ENCODE assay signal across 17 cellular contexts in genomic region chr7:142554555-142555532, GRCh38.
A peak's percentile ranks its signal among the peaks of the same experiment; 100 is the strongest.
DNase-seq lines count a peak whose midpoint lies in the region; ATAC-seq and TF ChIP-seq lines count a peak whose summit lies in the region.
"Had no signal": no experiment of that assay in that cellular context is flagged by ENCODE, and none has a peak within 500 bp of the region (broad histone marks: within the 10 kb centered on the region; RNA-seq: fewer than 3 reads in every experiment).

No MANE protein-coding gene starts in this region.

- peak overlapping the region; percentile 81 to 83 for H2BK12ac ChIP-seq in mesenchymal stem cell (ENCODE audit: low read length in 2 of 2)

- peak overlapping the region; percentile 36 to 89 for H4K8ac ChIP-seq in IMR-90 (ENCODE audit: low read depth in 2 of 2, low read length in 2 of 2)
- H4K8ac ChIP-seq in mesenchymal stem cell (ENCODE audit: low read length): no peak overlapping the region

- WGBS in IMR-90 (ENCODE audit: extremely low coverage in 2 of 2, insufficient read length in 1 of 2), 2 experiments: no CpG with 5 or more reads among the region's 10 CpGs
- 89% methylated on average over 5 of the region's 10 CpGs for WGBS in mesenchymal stem cell
- 40% methylated on average over 9 of the region's 10 CpGs for WGBS in right lobe of liver (ENCODE audit: insufficient coverage, low coverage, low lambda C conversion rate, missing lambda C conversion rate)
- 92 to 95% methylated on average over 6 to 9 of the region's 10 CpGs for WGBS in endodermal cell (ENCODE audit: insufficient coverage in 1 of 2, insufficient read length in 1 of 2), 2 experiments

- H2BK20ac ChIP-seq in IMR-90 (ENCODE audit: low read depth, low read length): peak overlapping the region; percentile 99

- H3K36me3 ChIP-seq in IMR-90 (ENCODE audit: control insufficient read depth, insufficient read depth, low read length) (no peaks in the 10 kb centered on the region), mesenchymal stem cell (ENCODE audit: control insufficient read depth in 1 of 2, insufficient read depth in 2 of 2, low read depth in 1 of 2, low read length in 2 of 2) (no peaks in the 10 kb centered on the region), right lobe of liver (no peaks in the 10 kb centered on the region), endodermal cell (ENCODE audit: control insufficient read depth, insufficient read depth, low read length) (no peaks in the 10 kb centered on the region)

- CTCF ChIA-PET in IMR-90 (lab: Yijun Ruan, JAX): interaction anchor here (0.8 to 1.6 kb wide), 3 partner anchors 14 to 33 kb away, joined by 4 to 6 read pairs (median 5); no protein-coding TSS in a partner anchor
- CTCF ChIA-PET in activated CD4-positive, alpha-beta memory T cell treated with anti-CD3 and anti-CD28 coated beads, Interleukin-2, amount 10 ng/mL, durations not matched to agents 7 days and 5 days (lab: Charles Lee): interaction anchor here (1.9 to 2.0 kb wide), 2 partner anchors 19 to 33 kb away, joined by 5 to 7 read pairs; no protein-coding TSS in a partner anchor

- peak overlapping the region; percentile 73 for H3K14ac ChIP-seq in IMR-90 (replicated peaks; ENCODE audit: low read depth, low read length)
- no peak overlapping the region for H3K14ac ChIP-seq in mesenchymal stem cell (ENCODE audit: low read length in 2 of 2)

- H3K4me1 Mint-ChIP-seq in activated CD4-positive, alpha-beta memory T cell treated with anti-CD3 and anti-CD28 coated beads, Interleukin-2, amount 10 ng/mL, durations not matched to agents 7 days and 5 days: peaks cover 35% of the 10 kb centered on the region
- no peaks in the 10 kb centered on the region for H3K4me1 Mint-ChIP-seq in endodermal cell
- H3K4me1 Mint-ChIP-seq: activated B cell treated with CpG ODN at 0.5 μM for 24 hours had no signal

- H3K9me3 ChIP-seq in IMR-90 (ENCODE audit: control insufficient read depth, insufficient read depth, low read length): no peaks in the 10 kb centered on the region
- no peaks in the 10 kb centered on the region for H3K9me3 ChIP-seq in mesenchymal stem cell (ENCODE audit: control insufficient read depth, low read length)
- H3K9me3 ChIP-seq in right lobe of liver: no peaks in the 10 kb centered on the region
- no peaks in the 10 kb centered on the region for H3K9me3 ChIP-seq in endodermal cell (ENCODE audit: control insufficient read depth, low read length)

- peak; percentile 59 for ATAC-seq in IMR-90 (ENCODE audit: low read depth)
- ATAC-seq in right lobe of liver: no peak
- ATAC-seq: natural killer cell treated with Interleukin-12 subunit alpha and Interleukin-12 subunit beta and Interleukin-15 and Interleukin-18, amount 100 ng/mL, for 72 hours had no signal

- TF ChIP-seq POLR2A in IMR-90 (IDR thresholded peaks at IDR 0.05; ENCODE audit: low read depth, low read length) (no peak), right lobe of liver (IDR thresholded peaks at IDR 0.05) (no peak)

- no peaks in the 10 kb centered on the region for H4K20me1 ChIP-seq in IMR-90 (ENCODE audit: insufficient read depth, low read length)

- H3K4me3 Mint-ChIP-seq in activated CD4-positive, alpha-beta memory T cell treated with anti-CD3 and anti-CD28 coated beads, Interleukin-2, amount 10 ng/mL, durations not matched to agents 7 days and 5 days: peak overlapping the region; percentile 19
- H3K4me3 Mint-ChIP-seq in endodermal cell: no peak overlapping the region
- H3K4me3 Mint-ChIP-seq: activated B cell treated with CpG ODN at 0.5 μM for 24 hours; natural killer cell treated with Interleukin-12 subunit alpha and Interleukin-12 subunit beta and Interleukin-15 and Interleukin-18, amount 100 ng/mL, for 72 hours had no signal

- peak overlapping the region; percentile 87 for H4K91ac ChIP-seq in IMR-90 (ENCODE audit: insufficient read depth, low read depth, low read length)
- no peak overlapping the region for H4K91ac ChIP-seq in mesenchymal stem cell (ENCODE audit: low read length)

- H3K4me2 ChIP-seq in IMR-90 (ENCODE audit: low read depth, low read length) (peak overlapping the region; percentile 15), mesenchymal stem cell (ENCODE audit: low read length, poor library complexity, severe bottlenecking) (no peak overlapping the region)

- dilution Hi-C loops in IMR-90 (cut with HindIII; ENCODE audit: low sequenced_read_pairs, unreplicated experiment): no loop called here

- intact Hi-C loops in IMR-90 (cut with micrococcal nuclease): no loop called here
- intact Hi-C loops in right lobe of liver (cut with DNase I): no loop called here

- H3K4me1 ChIP-seq in IMR-90 (ENCODE audit: control insufficient read depth, insufficient read depth, low read length) (peaks cover 21% of the 10 kb centered on the region), mesenchymal stem cell (ENCODE audit: control insufficient read depth, insufficient read depth, low read depth, low read length) (peaks cover 5% of the 10 kb centered on the region), right lobe of liver (no peaks in the 10 kb centered on the region), endodermal cell (ENCODE audit: control insufficient read depth, insufficient read depth, low read length) (no peaks in the 10 kb centered on the region)

- H3K4ac ChIP-seq in IMR-90 (ENCODE audit: low read depth, low read length): peak overlapping the region; percentile 90
- peak overlapping the region in 1 of 2 experiments; percentile 17 for H3K4ac ChIP-seq in mesenchymal stem cell (ENCODE audit: low read depth in 1 of 2, low read length in 2 of 2)

- peak overlapping the region; percentile 17 for H3K27ac Mint-ChIP-seq in activated CD4-positive, alpha-beta memory T cell treated with anti-CD3 and anti-CD28 coated beads, Interleukin-2, amount 10 ng/mL, durations not matched to agents 7 days and 5 days
- no peak overlapping the region for H3K27ac Mint-ChIP-seq in endodermal cell
- H3K27ac Mint-ChIP-seq: activated B cell treated with CpG ODN at 0.5 μM for 24 hours; natural killer cell treated with Interleukin-12 subunit alpha and Interleukin-12 subunit beta and Interleukin-15 and Interleukin-18, amount 100 ng/mL, for 72 hours had no signal

- peak overlapping the region; percentile 61 for H3K27ac ChIP-seq in IMR-90 (ENCODE audit: insufficient read depth, low read length)
- H3K27ac ChIP-seq in mesenchymal stem cell (ENCODE audit: low read length, poor library complexity, severe bottlenecking): peak overlapping the region; percentile 87
- no peak overlapping the region for H3K27ac ChIP-seq in right lobe of liver
- no peak overlapping the region for H3K27ac ChIP-seq in endodermal cell (ENCODE audit: low read depth, low read length)
- H3K27ac ChIP-seq: C4-2B had no signal

- POLR2A ChIA-PET in IMR-90 (lab: Charles Lee; ENCODE audit: unreplicated experiment): no interaction called here
- POLR2A ChIA-PET in activated CD4-positive, alpha-beta memory T cell treated with anti-CD3 and anti-CD28 coated beads, Interleukin-2, amount 10 ng/mL, durations not matched to agents 7 days and 5 days (lab: Charles Lee): interaction anchor here (1.1 kb wide), 1 partner anchor 254 kb away, joined by 3 read pairs; no protein-coding TSS in a partner anchor

- H3K56ac ChIP-seq in IMR-90 (ENCODE audit: extremely low read depth, insufficient read depth, low read length): peak overlapping the region; percentile 42; the same call in 1 of the 2 replicates

- H2AFZ ChIP-seq in IMR-90 (replicated peaks; ENCODE audit: low read length, poor library complexity) (peak overlapping the region; percentile 58), mesenchymal stem cell (ENCODE audit: low read depth, low read length) (no peak overlapping the region)

- in situ Hi-C loops in IMR-90 (cut with MboI; ENCODE audit: low sequenced_read_pairs): loop anchor here (25.0 kb wide), 1 partner anchor 1332 kb away; no protein-coding TSS in a partner anchor

- H2BK15ac ChIP-seq in IMR-90 (ENCODE audit: low read depth, low read length) (peak overlapping the region; percentile 99), mesenchymal stem cell (ENCODE audit: low read depth, poor library complexity, severe bottlenecking) (no peak overlapping the region)

- H3K79me1 ChIP-seq in IMR-90 (ENCODE audit: low read depth in 1 of 2, low read length in 2 of 2): peaks cover 2 to 22% of the 10 kb centered on the region in 2 experiments; a peak in 3 of 4 replicates
- no peaks in the 10 kb centered on the region for H3K79me1 ChIP-seq in mesenchymal stem cell (replicated peaks; ENCODE audit: low read length, poor library complexity, severe bottlenecking)

- H3K27me3 ChIP-seq in IMR-90 (ENCODE audit: control insufficient read depth, insufficient read depth, low read length): no peaks in the 10 kb centered on the region
- H3K27me3 ChIP-seq in mesenchymal stem cell (ENCODE audit: control insufficient read depth in 1 of 2, insufficient read depth in 1 of 2, low read length in 2 of 2): no peaks in the 10 kb centered on the region
- H3K27me3 ChIP-seq in right lobe of liver: no peaks in the 10 kb centered on the region
- no peaks in the 10 kb centered on the region for H3K27me3 ChIP-seq in endodermal cell (ENCODE audit: control insufficient read depth, insufficient read depth, low read length, poor library complexity, severe bottlenecking)

- no peaks in the 10 kb centered on the region for H3K36me3 Mint-ChIP-seq in activated CD4-positive, alpha-beta memory T cell treated with anti-CD3 and anti-CD28 coated beads, Interleukin-2, amount 10 ng/mL, durations not matched to agents 7 days and 5 days (ENCODE audit: low read depth)
- no peaks in the 10 kb centered on the region for H3K36me3 Mint-ChIP-seq in endodermal cell (ENCODE audit: low read depth)
- H3K36me3 Mint-ChIP-seq: natural killer cell treated with Interleukin-12 subunit alpha and Interleukin-12 subunit beta and Interleukin-15 and Interleukin-18, amount 100 ng/mL, for 72 hours had no signal

- no TSS peak for BruUV-seq in IMR-90 (replicated peaks; lab: Mats Ljungman, UMichigan)

- H3K27me3 Mint-ChIP-seq in activated CD4-positive, alpha-beta memory T cell treated with anti-CD3 and anti-CD28 coated beads, Interleukin-2, amount 10 ng/mL, durations not matched to agents 7 days and 5 days: peaks cover 8% of the 10 kb centered on the region
- peaks cover 3% of the 10 kb centered on the region for H3K27me3 Mint-ChIP-seq in endodermal cell (ENCODE audit: insufficient read depth)

- H3K9ac ChIP-seq in IMR-90 (ENCODE audit: low read depth, low read length) (no peak overlapping the region), mesenchymal stem cell (ENCODE audit: low read length) (peak overlapping the region; percentile 41), endodermal cell (ENCODE audit: extremely low read depth, low read length, poor library complexity, severe bottlenecking) (no peak overlapping the region)

- no peak for TF ChIP-seq RAD21 in IMR-90 (IDR thresholded peaks at IDR 0.05; ENCODE audit: low read length)

- H3K9me3 Mint-ChIP-seq in activated CD4-positive, alpha-beta memory T cell treated with anti-CD3 and anti-CD28 coated beads, Interleukin-2, amount 10 ng/mL, durations not matched to agents 7 days and 5 days: no peaks in the 10 kb centered on the region
- H3K9me3 Mint-ChIP-seq in endodermal cell: no peaks in the 10 kb centered on the region
- H3K9me3 Mint-ChIP-seq: activated B cell treated with CpG ODN at 0.5 μM for 24 hours; natural killer cell treated with Interleukin-12 subunit alpha and Interleukin-12 subunit beta and Interleukin-15 and Interleukin-18, amount 100 ng/mL, for 72 hours had no signal

- H3K4me3 ChIP-seq in IMR-90 (ENCODE audit: insufficient read depth, low read depth, low read length): no peak overlapping the region
- no peak overlapping the region for H3K4me3 ChIP-seq in mesenchymal stem cell (ENCODE audit: insufficient read depth in 1 of 2, low read depth in 1 of 2, low read length in 2 of 2)
- no peak overlapping the region for H3K4me3 ChIP-seq in right lobe of liver
- no peak overlapping the region for H3K4me3 ChIP-seq in endodermal cell (ENCODE audit: low read length)
- H3K4me3 ChIP-seq: lung had no signal

- H2AK5ac ChIP-seq in IMR-90 (ENCODE audit: low read depth, low read length): peak overlapping the region; percentile 96
- H2AK5ac ChIP-seq in mesenchymal stem cell (ENCODE audit: low read length, severe bottlenecking): no peak overlapping the region

- peak overlapping the region; percentile 59 for H2AK9ac ChIP-seq in IMR-90 (replicated peaks; ENCODE audit: low read depth, low read length, poor library complexity)

- peak overlapping the region; percentile 42 for H4K5ac ChIP-seq in IMR-90 (ENCODE audit: low read depth, low read length)

- peak overlapping the region; percentile 98 for H2BK120ac ChIP-seq in IMR-90 (ENCODE audit: low read depth, low read length)
- no peak overlapping the region for H2BK120ac ChIP-seq in mesenchymal stem cell (ENCODE audit: low read depth, low read length)

- H2BK5ac ChIP-seq in IMR-90 (ENCODE audit: low read depth, low read length, poor library complexity, severe bottlenecking) (peak overlapping the region; percentile 99), mesenchymal stem cell (ENCODE audit: low read depth, low read length, poor library complexity, severe bottlenecking) (no peak overlapping the region)

- H3K23ac ChIP-seq in IMR-90 (ENCODE audit: low read depth, low read length) (peak overlapping the region; percentile 88), mesenchymal stem cell (ENCODE audit: low read length in 2 of 2) (no peak overlapping the region)

- peak overlapping the region; percentile 77 for H3K18ac ChIP-seq in IMR-90 (ENCODE audit: low read depth, low read length)
- H3K18ac ChIP-seq in mesenchymal stem cell (ENCODE audit: low read depth in 1 of 2, low read length in 2 of 2): peak overlapping the region in 1 of 2 experiments; percentile 48

- TF ChIP-seq CTCF in IMR-90 (conservative IDR thresholded peaks at IDR 0.05; ENCODE audit: low read depth, low read length) (no peak), right lobe of liver (IDR thresholded peaks at IDR 0.05) (no peak), endodermal cell (conservative IDR thresholded peaks at IDR 0.05) (no peak)

- DNase-seq in EH (ENCODE audit: low read depth): peak; percentile 74
- DNase-seq in IMR-90: peak; percentile 75
- no peak for DNase-seq in activated CD4-positive, alpha-beta memory T cell treated with anti-CD3 and anti-CD28 coated beads, Interleukin-2, amount 10 ng/mL, durations not matched to agents 7 days and 5 days
- peak; percentile 57 for DNase-seq in mesenchymal stem cell
- DNase-seq in right lobe of liver: no peak
- DNase-seq in endodermal cell: no peak
- DNase-seq in ecto neural progenitor cell (ENCODE audit: low spot score): no peak
- DNase-seq: activated B cell treated with CpG ODN at 0.5 μM for 24 hours; activated CD8-positive, alpha-beta memory T cell treated with anti-CD3 and anti-CD28 coated beads, Interleukin-2, amount 50 U/mL, for 4 hours; cerebellar nuclear complex; DMS79 treated with DMSO at 0.1 percent for 48 hours; NCI-H2081 treated with DMSO at 0.1 percent for 48 hours; NCI-H748 treated with DMSO at 0.1 percent for 48 hours; T-helper 1 cell had no signal

- H3K9me1 ChIP-seq in IMR-90 (ENCODE audit: insufficient read depth, low read length): peaks cover 15% of the 10 kb centered on the region

Comparison
In these comparisons a context has a peak if more than half of its experiments do, and no peak if none do; other contexts are left out.
1. DNase-seq: peak in EH (single experiment), IMR-90 (single experiment) and mesenchymal stem cell (single experiment); none in activated CD4-positive, alpha-beta memory T cell treated with anti-CD3 and anti-CD28 coated beads, Interleukin-2, amount 10 ng/mL, durations not matched to agents 7 days and 5 days (single experiment), right lobe of liver (0 of 3), endodermal cell (single experiment) and ecto neural progenitor cell (single experiment).
2. H3K27ac ChIP-seq: peak in IMR-90 (single experiment) and mesenchymal stem cell (single experiment); none in right lobe of liver (0 of 3) and endodermal cell (single experiment).